Comparison of ENCODE assay signal across 20 cellular contexts in genomic region chr5:137659209-137659608, GRCh38.
A peak's percentile ranks its signal among the peaks of the same experiment; 100 is the strongest.
DNase-seq lines count a peak whose midpoint lies in the region; ATAC-seq and TF ChIP-seq lines count a peak whose summit lies in the region.
"Had no signal": no experiment of that assay in that cellular context is flagged by ENCODE, and none has a peak within 500 bp of the region (broad histone marks: within the 10 kb centered on the region; RNA-seq: fewer than 3 reads in every experiment).

No MANE protein-coding gene starts in this region.

- TF ChIP-seq POLR2A in thyroid gland (IDR thresholded peaks at IDR 0.05), result no peak

- H3K27me3 ChIP-seq in ascending aorta, result no peaks in the 10 kb centered on the region
- no peaks in the 10 kb centered on the region for H3K27me3 ChIP-seq in thyroid gland
- H3K27me3 ChIP-seq in effector memory CD4-positive, alpha-beta T cell (replicated peaks; ENCODE audit: control insufficient read depth, insufficient read depth, low read length, poor library complexity, severe bottlenecking), result no peaks in the 10 kb centered on the region

- no peak overlapping the region for H3K4me3 ChIP-seq in ascending aorta
- H3K4me3 ChIP-seq in thyroid gland (replicated peaks in 1 of 3), result no peak overlapping the region
- H3K4me3 ChIP-seq in effector memory CD4-positive, alpha-beta T cell (ENCODE audit: insufficient read depth, low read depth, low read length, poor library complexity, severe bottlenecking), result no peak overlapping the region
- H3K4me3 ChIP-seq: A549, GM23338 had no signal

- H3K9me3 ChIP-seq in ascending aorta (no peaks in the 10 kb centered on the region), thyroid gland (no peaks in the 10 kb centered on the region)
- no peaks in the 10 kb centered on the region for H3K9me3 ChIP-seq in effector memory CD4-positive, alpha-beta T cell (ENCODE audit: control insufficient read depth, low read length)
- H3K9me3 ChIP-seq: A549 had no signal

- peak overlapping the region; percentile 31 to 43 for H3K27ac ChIP-seq in ascending aorta
- H3K27ac ChIP-seq in thyroid gland, result peak overlapping the region in 2 of 3 donors; percentile 61 to 66
- H3K27ac ChIP-seq in effector memory CD4-positive, alpha-beta T cell (ENCODE audit: insufficient read depth, low read length, poor library complexity, severe bottlenecking), result no peak overlapping the region
- H3K27ac ChIP-seq: A549 had no signal

- peaks cover 0 to 6% of the 10 kb centered on the region in 2 donors for H3K36me3 ChIP-seq in ascending aorta
- H3K36me3 ChIP-seq in thyroid gland, result no peaks in the 10 kb centered on the region
- H3K36me3 ChIP-seq in effector memory CD4-positive, alpha-beta T cell (ENCODE audit: control insufficient read depth, insufficient read depth, low read length), result peaks cover 6% of the 10 kb centered on the region

- TF ChIP-seq CTCF in ascending aorta (IDR thresholded peaks at IDR 0.05) (no peak), thyroid gland (IDR thresholded peaks at IDR 0.05) (no peak)

- peaks cover 4 to 5% of the 10 kb centered on the region in 2 donors for H3K4me1 ChIP-seq in ascending aorta
- peaks cover 0 to 22% of the 10 kb centered on the region in 2 donors for H3K4me1 ChIP-seq in thyroid gland
- no peaks in the 10 kb centered on the region for H3K4me1 ChIP-seq in effector memory CD4-positive, alpha-beta T cell (ENCODE audit: control insufficient read depth, insufficient read depth, low read length, poor library complexity, severe bottlenecking)
- H3K4me1 ChIP-seq: A549 had no signal

- ATAC-seq in sciatic nerve (peak; percentile 26), GM21786 (IDR thresholded peaks at IDR 0.05; ENCODE audit: unreplicated experiment) (no peak)
- ATAC-seq: A549, GM23338, HCT116 had no signal

- intact Hi-C loops in ascending aorta (cut with DNase I), result no loop called here
- intact Hi-C loops in sciatic nerve (cut with DNase I), result loop anchor here (5.0 kb wide), 1 partner anchor 83 kb away; no protein-coding TSS in a partner anchor
- intact Hi-C loops in thyroid gland (cut with DNase I), result no loop called here

- peak; percentile 5 to 20 for DNase-seq in NCI-H524 (lab: John Stamatoyannopoulos, UW)
- DNase-seq in NCI-H524 treated with DMSO at 0.1 percent for 48 hours (lab: John Stamatoyannopoulos, UW), result no peak
- DNase-seq in ascending aorta (ENCODE audit: low spot score in 2 of 2), result no peak
- no peak for DNase-seq in sciatic nerve (ENCODE audit: low spot score)
- no peak for DNase-seq in thyroid gland
- no peak for DNase-seq in effector memory CD4-positive, alpha-beta T cell
- DNase-seq in mesenteric fat pad (ENCODE audit: low spot score), result no peak
- DNase-seq: 8988T; ACHN; Calu3; CD4-positive, alpha-beta memory T cell; COR-L47; DMS79; EL; GF-D8; H9 had no signal

Comparison
In these comparisons a context has a peak if more than half of its experiments do, and no peak if none do; other contexts are left out.
1. DNase-seq: peak in NCI-H524 (2 of 2); none in NCI-H524 treated with DMSO at 0.1 percent for 48 hours (single experiment), ascending aorta (0 of 2), sciatic nerve (single experiment), thyroid gland (0 of 2), effector memory CD4-positive, alpha-beta T cell (0 of 3) and mesenteric fat pad (single experiment).